Comparison of ENCODE assay signal across 9 cellular contexts in the genomic region with DNA sequence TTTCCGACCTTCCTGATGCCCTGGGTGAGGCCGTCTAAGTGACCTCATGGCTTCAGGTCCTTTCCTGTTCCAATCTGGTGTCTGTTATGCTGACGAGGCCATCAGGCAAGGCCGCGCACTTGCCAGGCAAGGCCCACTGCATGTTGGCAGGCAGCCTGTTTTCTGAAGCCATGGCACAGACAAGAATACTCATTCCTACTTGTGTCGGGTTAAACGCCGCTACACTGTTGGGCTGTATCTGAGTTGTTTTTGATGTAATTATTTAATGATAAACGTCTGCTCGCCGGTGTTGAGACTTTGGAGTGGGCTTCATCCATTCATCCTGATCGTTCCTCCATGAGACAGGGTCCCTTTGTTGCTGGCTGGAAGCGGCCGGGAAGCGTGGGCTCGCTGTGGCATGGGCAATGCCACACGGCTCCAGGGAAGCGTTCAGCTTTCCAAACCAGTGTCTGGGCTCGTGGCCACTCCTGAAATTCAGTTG.
A peak's percentile ranks its signal among the peaks of the same experiment; 100 is the strongest.
DNase-seq lines count a peak whose midpoint lies in the region; ATAC-seq, FAIRE-seq and TF ChIP-seq lines count a peak whose summit lies in the region.
"Had no signal": no experiment of that assay in that cellular context is flagged by ENCODE, and none has a peak within 500 bp of the region (broad histone marks: within the 10 kb centered on the region; RNA-seq: fewer than 3 reads in every experiment).

No MANE protein-coding gene starts in this region.

- peak; percentile 57 to 78 (median 74) for ATAC-seq in heart left ventricle
- peak; percentile 31 to 76 (median 62) for ATAC-seq in pancreas
- ATAC-seq in activated CD4-positive, CD25-positive, alpha-beta regulatory T cell treated with anti-CD3 and anti-CD28 coated beads, Interleukin-2, amount 50 U/mL, for 24 hours = no peak

- H3K4me1 ChIP-seq in heart left ventricle = peaks cover 0 to 51% (median 34%) of the 10 kb centered on the region in 12 donors
- H3K4me1 ChIP-seq in pancreas = no peaks in the 10 kb centered on the region
- no peaks in the 10 kb centered on the region for H3K4me1 ChIP-seq in prostate gland (replicated peaks)

- H3K36me3 ChIP-seq in heart left ventricle = peaks cover 0 to 12% (median 8%) of the 10 kb centered on the region in 9 donors
- no peaks in the 10 kb centered on the region for H3K36me3 ChIP-seq in pancreas
- no peaks in the 10 kb centered on the region for H3K36me3 ChIP-seq in prostate gland

- WGBS in adipose tissue, 3 donors = 73 to 86% (median 84%) methylated on average over 19 of the region's 19 CpGs
- 62 to 69% (median 64%) methylated on average over 19 of the region's 19 CpGs for WGBS in heart left ventricle, 4 donors
- WGBS in pancreas, 2 donors = 74 to 78% methylated on average over 19 of the region's 19 CpGs
- WGBS in prostate gland = 69% methylated on average over 19 of the region's 19 CpGs

- H3K4me3 ChIP-seq in heart left ventricle (no peak overlapping the region), pancreas (no peak overlapping the region), prostate gland (no peak overlapping the region)

- H3K27ac ChIP-seq in adipose tissue (ENCODE audit: low read depth, low read length) = peak overlapping the region; percentile 3
- peak overlapping the region in 11 of 12 donors; percentile 34 to 86 (median 75) for H3K27ac ChIP-seq in heart left ventricle
- H3K27ac ChIP-seq in pancreas = peak overlapping the region in 1 of 4 donors; percentile 10
- H3K27ac ChIP-seq in prostate gland = no peak overlapping the region

- peak; percentile 96 for DNase-seq in DMS79 treated with DMSO at 0.1 percent for 48 hours (lab: John Stamatoyannopoulos, UW)
- peak; percentile 72 to 89 (median 83) for DNase-seq in heart left ventricle
- DNase-seq in pancreas = peak in 3 of 6 donors; percentile 30 to 56 (median 43)
- DNase-seq in prostate gland (ENCODE audit: low spot score) = no peak
- no peak for DNase-seq in foreskin melanocyte
- no peak for DNase-seq in HEK293T (ENCODE audit: extremely low spot score)
- DNase-seq: GOT3 had no signal

- TF ChIP-seq POLR2A in heart left ventricle (IDR thresholded peaks at IDR 0.05) (no peak), prostate gland (IDR thresholded peaks at IDR 0.05) (no peak)

- POLR2A ChIA-PET in HEK293T (lab: Yijun Ruan, JAX) = no interaction called here

- no peaks in the 10 kb centered on the region for H3K27me3 ChIP-seq in heart left ventricle
- H3K27me3 ChIP-seq in pancreas = no peaks in the 10 kb centered on the region
- H3K27me3 ChIP-seq in prostate gland (replicated peaks; ENCODE audit: insufficient read depth) = no peaks in the 10 kb centered on the region

- TF ChIP-seq CTCF in heart left ventricle (IDR thresholded peaks at IDR 0.05) (no peak), pancreas (IDR thresholded peaks at IDR 0.05) (no peak), prostate gland (IDR thresholded peaks at IDR 0.05) (no peak)

- intact Hi-C loops in heart left ventricle (cut with DNase I) = loop anchor here in 1 of 10 donors (5.0 kb wide), 1 partner anchor 90 kb away; a partner anchor contains a TSS
- intact Hi-C loops in pancreas (cut with DNase I) = no loop called here
- intact Hi-C loops in prostate gland (cut with DNase I) = loop anchor here (5.0 kb wide), 1 partner anchor 70 kb away; no protein-coding TSS in a partner anchor

- CTCF ChIA-PET in HEK293T (lab: Yijun Ruan, JAX) = no interaction called here

- no peak for FAIRE-seq in pancreas (lab: Jason Lieb, UNC)

- H3K9me3 ChIP-seq in heart left ventricle (no peaks in the 10 kb centered on the region), pancreas (no peaks in the 10 kb centered on the region), prostate gland (no peaks in the 10 kb centered on the region)

TF ChIP-seq in HEK293T, 16 proteins besides CTCF, POLR2A, EP300 and RAD21:
- no peak for TF ChIP-seq FOXA1 (IDR thresholded peaks at IDR 0.05)
- TF ChIP-seq CTBP1 (IDR thresholded peaks at IDR 0.05; ENCODE audit: borderline replicate concordance) = no peak
- TF ChIP-seq SUZ12 (IDR thresholded peaks at IDR 0.05) = no peak
- TF ChIP-seq ZNF384 (IDR thresholded peaks at IDR 0.05) = no peak
- no peak for TF ChIP-seq HDGF (IDR thresholded peaks at IDR 0.05; ENCODE audit: borderline replicate concordance)
- TF ChIP-seq, protein P1, sequence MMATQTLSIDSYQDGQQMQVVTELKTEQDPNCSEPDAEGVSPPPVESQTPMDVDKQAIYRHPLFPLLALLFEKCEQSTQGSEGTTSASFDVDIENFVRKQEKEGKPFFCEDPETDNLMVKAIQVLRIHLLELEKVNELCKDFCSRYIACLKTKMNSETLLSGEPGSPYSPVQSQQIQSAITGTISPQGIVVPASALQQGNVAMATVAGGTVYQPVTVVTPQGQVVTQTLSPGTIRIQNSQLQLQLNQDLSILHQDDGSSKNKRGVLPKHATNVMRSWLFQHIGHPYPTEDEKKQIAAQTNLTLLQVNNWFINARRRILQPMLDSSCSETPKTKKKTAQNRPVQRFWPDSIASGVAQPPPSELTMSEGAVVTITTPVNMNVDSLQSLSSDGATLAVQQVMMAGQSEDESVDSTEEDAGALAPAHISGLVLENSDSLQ (IDR thresholded peaks at IDR 0.05) = no peak
- TF ChIP-seq BHLHE40 (IDR thresholded peaks at IDR 0.05; ENCODE audit: borderline replicate concordance) = no peak
- no peak for TF ChIP-seq LEF1 (IDR thresholded peaks at IDR 0.05; ENCODE audit: borderline replicate concordance)
- no peak for TF ChIP-seq FOXK2 (IDR thresholded peaks at IDR 0.05)
- TF ChIP-seq ARNT (IDR thresholded peaks at IDR 0.05) = no peak
- TF ChIP-seq L3MBTL2 (conservative IDR thresholded peaks at IDR 0.05) = no peak
- TF ChIP-seq TARDBP (IDR thresholded peaks at IDR 0.05) = no peak
- no peak for TF ChIP-seq ELF4 (IDR thresholded peaks at IDR 0.05)
- TF ChIP-seq FOXM1 (IDR thresholded peaks at IDR 0.05; ENCODE audit: borderline replicate concordance) = no peak
- TF ChIP-seq SP1 (IDR thresholded peaks at IDR 0.05) = no peak
- TF ChIP-seq NFRKB (IDR thresholded peaks at IDR 0.05) = no peak

Comparison
In these comparisons a context has a peak if more than half of its experiments do, and no peak if none do; other contexts are left out.
1. DNase-seq: peak in DMS79 treated with DMSO at 0.1 percent for 48 hours (single experiment) and heart left ventricle (5 of 5); none in prostate gland (single experiment), foreskin melanocyte (single experiment) and HEK293T (single experiment).
2. H3K27ac ChIP-seq: peak in adipose tissue (single experiment) and heart left ventricle (11 of 12); none in prostate gland (0 of 2).
3. ATAC-seq: peak in heart left ventricle (4 of 4) and pancreas (4 of 4); none in activated CD4-positive, CD25-positive, alpha-beta regulatory T cell treated with anti-CD3 and anti-CD28 coated beads, Interleukin-2, amount 50 U/mL, for 24 hours (0 of 2).